ENCODE assay signal across 16 cellular contexts in the genomic region with DNA sequence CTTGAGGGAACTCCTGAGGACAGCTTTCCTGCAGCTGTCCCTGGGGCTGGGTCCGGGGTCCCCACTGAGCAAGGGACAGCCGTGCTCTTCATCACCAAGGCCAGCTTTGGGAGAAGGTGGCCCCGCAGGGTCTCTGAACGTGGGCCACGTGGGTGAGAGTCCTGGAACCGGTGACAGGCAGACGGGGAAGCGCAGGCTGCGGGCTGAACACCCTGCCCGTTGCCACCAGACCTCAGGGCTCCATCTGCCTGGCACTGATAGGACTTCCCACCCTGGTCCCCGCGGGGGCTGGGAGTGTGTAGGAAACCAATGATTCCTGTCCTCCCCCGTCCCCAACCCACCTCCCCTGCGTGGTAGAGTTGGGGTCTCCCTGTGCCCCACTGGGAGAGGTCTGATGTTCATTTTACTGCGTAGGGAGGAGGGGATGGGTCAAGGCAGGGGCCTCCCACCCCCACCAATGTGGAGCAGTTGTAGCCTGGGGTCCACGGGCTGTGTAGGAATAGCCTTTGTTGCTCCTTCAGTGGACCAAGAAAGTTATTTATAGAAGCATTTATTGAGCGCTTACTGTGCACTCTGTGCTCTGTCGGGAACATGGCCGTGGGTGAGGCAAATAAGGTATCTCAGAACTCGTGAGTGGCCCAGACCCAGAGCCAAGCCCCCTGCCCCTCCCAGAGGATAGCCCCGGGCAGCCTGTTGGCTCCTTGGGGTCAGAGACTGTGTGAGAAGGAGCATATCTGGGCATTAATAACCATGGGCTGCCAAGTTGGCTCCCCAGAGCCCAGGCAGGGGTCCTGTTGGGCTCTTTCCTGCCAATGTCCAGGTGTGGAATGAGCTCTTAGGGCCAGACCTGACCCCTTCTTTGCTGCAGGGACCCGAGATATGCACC. TPM values are rescaled to one million over a fixed set of nuclear protein-coding genes. Genes with fewer than 3 reads are reported as not detected.
DNase-seq lines count a peak whose midpoint lies in the region; ATAC-seq, FAIRE-seq and TF ChIP-seq lines count a peak whose summit lies in the region.
"Had no signal": no experiment of that assay in that cellular context is flagged by ENCODE, and none has a peak within 500 bp of the region (broad histone marks: within the 10 kb centered on the region; RNA-seq: fewer than 3 reads in every experiment).

No MANE protein-coding gene starts in this region.

- ATAC-seq in GM12878 (peak; percentile 25), HG03439 (IDR thresholded peaks at IDR 0.05; ENCODE audit: unreplicated experiment) (no peak)

- TF ChIP-seq RAD21 in Ishikawa (IDR thresholded peaks at IDR 0.05; ENCODE audit: low read depth) (no peak), GM12878 (IDR thresholded peaks at IDR 0.05; ENCODE audit: insufficient read depth, low read depth, low read length) (no peak)

- H3K4me1 ChIP-seq in GM12878 (ENCODE audit: control insufficient read depth, insufficient read depth, low read length): no peaks in the 10 kb centered on the region
- peaks cover 63 to 77% of the 10 kb centered on the region in 2 donors for H3K4me1 ChIP-seq in kidney (ENCODE audit: control insufficient read depth in 1 of 2, insufficient read depth in 1 of 2, low read depth in 1 of 2, low read length in 2 of 2)
- peaks cover 9% of the 10 kb centered on the region for H3K4me1 ChIP-seq in stomach smooth muscle (ENCODE audit: control insufficient read depth, insufficient read depth, low read length)

- H3K27ac ChIP-seq in GM12878 (ENCODE audit: control insufficient read depth, insufficient read depth): no peak overlapping the region
- peak overlapping the region; percentile 98 to 99 for H3K27ac ChIP-seq in kidney (ENCODE audit: low read depth in 2 of 2, low read length in 2 of 2)
- no peak overlapping the region for H3K27ac ChIP-seq in stomach smooth muscle (ENCODE audit: low read length)

- in situ Hi-C loops in GM12878 (cut with MboI): no loop called here

- no peaks in the 10 kb centered on the region for H3K79me2 ChIP-seq in GM12878 (ENCODE audit: control insufficient read depth, insufficient read depth, low read length)

- SMC1A ChIA-PET in GM12878 (lab: Charles Lee; ENCODE audit: uncharacterized antibody, unreplicated experiment): no interaction called here

- RAD21 ChIA-PET in GM12878 (lab: Charles Lee; ENCODE audit: unreplicated experiment): no interaction called here

- CTCF ChIA-PET in GM12878 (lab: Yijun Ruan, JAX): no interaction called here

- no peak overlapping the region for H3K4me3 ChIP-seq in GM12878
- peak overlapping the region; percentile 88 to 91 for H3K4me3 ChIP-seq in kidney (ENCODE audit: low read length in 2 of 2)
- peak overlapping the region in 1 of 2 donors; percentile 58 for H3K4me3 ChIP-seq in stomach smooth muscle (ENCODE audit: low read length in 2 of 2)
- H3K4me3 ChIP-seq in MG63: no peak overlapping the region

- no TSS peak for BruUV-seq in GM12878 (replicated peaks; lab: Mats Ljungman, UMichigan)

- H3K9ac ChIP-seq in GM12878 (ENCODE audit: control insufficient read depth, insufficient read depth, low read length): no peak overlapping the region
- H3K9ac ChIP-seq in kidney (ENCODE audit: low read length in 2 of 2): peak overlapping the region; percentile 84 to 99
- peak overlapping the region; percentile 13 to 15 for H3K9ac ChIP-seq in stomach smooth muscle (ENCODE audit: low read length in 2 of 2)

- DNase-seq in GM12878 (ENCODE audit: low read depth, low spot score): no peak
- DNase-seq in kidney: no peak
- no peak for DNase-seq in GM19240 (ENCODE audit: insufficient read length, low spot score)
- DNase-seq in MG63: no peak
- no peak for DNase-seq in iPS-NIHi7 (ENCODE audit: extremely low spot score)
- DNase-seq: activated CD8-positive, alpha-beta memory T cell treated with anti-CD3 and anti-CD28 coated beads for 24 hours; COR-L47; H7; Kasumi-1; NCI-H2029 treated with DMSO at 0.1 percent for 48 hours had no signal

- no peaks in the 10 kb centered on the region for H3K9me3 ChIP-seq in GM12878 (replicated peaks; ENCODE audit: control insufficient read depth, insufficient read depth, low read length)
- no peaks in the 10 kb centered on the region for H3K9me3 ChIP-seq in kidney (ENCODE audit: control insufficient read depth in 1 of 2, low read length in 2 of 2)
- H3K9me3 ChIP-seq in stomach smooth muscle (ENCODE audit: control insufficient read depth in 2 of 2, low read length in 2 of 2): no peaks in the 10 kb centered on the region
- H3K9me3 ChIP-seq in MG63: no peaks in the 10 kb centered on the region
- H3K9me3 ChIP-seq: adrenal gland had no signal

- TF ChIP-seq CTCF in GM12878 (IDR thresholded peaks at IDR 0.05 in 2 of 3, conservative IDR thresholded peaks at IDR 0.05 in 1 of 3; ENCODE audit: control insufficient read depth in 2 of 3, extremely low read depth in 1 of 3, insufficient read depth in 1 of 3, low read depth in 3 of 3, low read length in 3 of 3) (no peak), kidney (IDR thresholded peaks at IDR 0.05; ENCODE audit: borderline replicate concordance, extremely low read depth, insufficient read depth) (no peak)

- no peak for TF ChIP-seq EP300 in Ishikawa (IDR thresholded peaks at IDR 0.05; ENCODE audit: borderline replicate concordance)
- no peak for TF ChIP-seq EP300 in GM12878 (IDR thresholded peaks at IDR 0.05; ENCODE audit: borderline replicate concordance in 1 of 2, control insufficient read depth in 1 of 2, low read depth in 2 of 2, low read length in 2 of 2)

- TF ChIP-seq POLR2A in GM12878 (IDR thresholded peaks at IDR 0.05; ENCODE audit: low read depth, low read length): no peak

- H3K36me3 ChIP-seq in GM12878 (ENCODE audit: control insufficient read depth in 2 of 2, insufficient read depth in 2 of 2, low read length in 1 of 2) (no peaks in the 10 kb centered on the region), kidney (ENCODE audit: control insufficient read depth in 1 of 2, insufficient read depth in 2 of 2, low read length in 2 of 2) (no peaks in the 10 kb centered on the region), stomach smooth muscle (ENCODE audit: control insufficient read depth in 2 of 2, insufficient read depth in 2 of 2, low read length in 2 of 2) (no peaks in the 10 kb centered on the region), MG63 (no peaks in the 10 kb centered on the region)
- H3K36me3 ChIP-seq: adrenal gland had no signal

- POLR2A ChIA-PET in GM12878 (lab: Charles Lee): no interaction called here

- 5% methylated on average over 22 of the region's 22 CpGs for WGBS in GM12878 (ENCODE audit: insufficient coverage, insufficient replicate concordance, low lambda C conversion rate, missing lambda C conversion rate)

- no peak for FAIRE-seq in GM12878 (lab: Jason Lieb, UNC)
- FAIRE-seq in kidney (lab: Jason Lieb, UNC): no peak
- FAIRE-seq: endometrium had no signal

- intact Hi-C loops in GM12878 (cut with micrococcal nuclease; ENCODE audit: unreplicated experiment): no loop called here
- intact Hi-C loops in kidney (cut with DNase I): no loop called here

- H3K27me3 ChIP-seq in GM12878 (replicated peaks in 1 of 2; ENCODE audit: control insufficient read depth in 2 of 2, insufficient read depth in 2 of 2, low read length in 1 of 2) (peaks cover 0 to 3% of the 10 kb centered on the region in 2 experiments; a peak in 3 of 4 replicates), stomach smooth muscle (ENCODE audit: control insufficient read depth in 1 of 2, insufficient read depth in 2 of 2, low read length in 2 of 2) (peaks cover 20 to 24% of the 10 kb centered on the region in 2 donors), MG63 (no peaks in the 10 kb centered on the region)
- H3K27me3 ChIP-seq: adrenal gland had no signal

- H2AFZ ChIP-seq in GM12878 (ENCODE audit: control insufficient read depth, low read depth, low read length): no peak overlapping the region

- no peaks in the 10 kb centered on the region for H4K20me1 ChIP-seq in GM12878 (ENCODE audit: control insufficient read depth, insufficient read depth)

- no peak overlapping the region for H3K4me2 ChIP-seq in GM12878 (ENCODE audit: control insufficient read depth, insufficient read depth)

RNA-seq across cellular contexts. Expression of gene ADGRG1, which starts 1.3 kb away (rescaled TPM):
- 1.2 TPM in 1 of 2 replicates, not detected in the other for total RNA-seq in GM12878 (2013; cell fraction: nucleolus; rRNA removed)
- total RNA-seq in GM12878 (2014; rRNA removed): 0.16 and 0.56 TPM in 2 replicates
- 0.32 and 0.72 TPM in 2 replicates for total RNA-seq in GM12878 (2014; rRNA removed; fragmentation: Illumina TruSeq; extraction: Trizol)
- total RNA-seq in GM12878 (2021): 1.8 and 2.0 TPM in 2 replicates
- polyA plus RNA-seq in GM12878 (2011; ENCODE audit: low read depth): 0.55 TPM
- polyA plus RNA-seq in GM12878 (2011; rRNA removed): 0.07 and 0.17 TPM in 2 replicates
- polyA plus RNA-seq in GM12878 (2011; cell fraction: cytosol; rRNA removed): 0.15 TPM in 2 replicates
- 0.47 and 1.1 TPM in 2 replicates for polyA plus RNA-seq in GM12878 (2011; cell fraction: nucleus; rRNA removed)
- polyA plus RNA-seq in GM12878 (2012): 1.6 TPM in 2 replicates
- polyA plus RNA-seq in GM12878 (2014; fragmentation: Illumina TruSeq; extraction: Trizol): 0.54 and 1.7 TPM in 2 replicates
- polyA plus RNA-seq in GM12878 (2014; fragmentation: Nextera tagmentation; extraction: Ambion mirVana): under 1 TPM; 0.16 to 0.23 TPM
- polyA plus RNA-seq in GM12878 (2014; rRNA removed): 1.6 and 3.9 TPM in 2 replicates
- 1 to 10 TPM in 1 of 2 experiments, under 1 TPM in 1; 0.79 to 1.8 TPM for polyA plus RNA-seq in GM12878 (2016; fragmentation: Nextera tagmentation; extraction: Ambion mirVana)
- 0.44 and 0.72 TPM in 2 replicates for polyA minus RNA-seq in GM12878 (2011; rRNA and poly(A)+ RNA removed)
- 0.83 TPM in 1 of 2 replicates, not detected in the other for polyA minus RNA-seq in GM12878 (2011; cell fraction: cytosol; rRNA and poly(A)+ RNA removed)
- polyA minus RNA-seq in GM12878 (2011; cell fraction: nucleus; rRNA and poly(A)+ RNA removed): 0.10 TPM in 1 of 2 replicates, not detected in the other
- total RNA-seq in kidney: 351 TPM
- polyA plus RNA-seq in kidney (ENCODE audit: insufficient read depth, low read depth, low replicate concordance): 188 TPM
- total RNA-seq in MG63 (2014; rRNA removed; shearing (Covaris generic); ENCODE audit: low replicate concordance): 1.4 and 1.6 TPM in 2 replicates

RNA-seq across cellular contexts. Expression of gene ADGRG3, which starts 38.3 kb away (rescaled TPM):
- not detected in 2 replicates for total RNA-seq in GM12878 (2013; cell fraction: nucleolus; rRNA removed)
- total RNA-seq in GM12878 (2014; rRNA removed): not detected in 2 replicates
- not detected in 2 replicates for total RNA-seq in GM12878 (2014; rRNA removed; fragmentation: Illumina TruSeq; extraction: Trizol)
- not detected in 2 replicates for total RNA-seq in GM12878 (2021)
- not detected for polyA plus RNA-seq in GM12878 (2011; ENCODE audit: low read depth)
- polyA plus RNA-seq in GM12878 (2011; rRNA removed): 0.11 TPM in 1 of 2 replicates, not detected in the other
- polyA plus RNA-seq in GM12878 (2011; cell fraction: cytosol; rRNA removed): 0.06 and 0.07 TPM in 2 replicates
- polyA plus RNA-seq in GM12878 (2011; cell fraction: nucleus; rRNA removed): 0.13 and 0.28 TPM in 2 replicates
- polyA plus RNA-seq in GM12878 (2012): not detected in 2 replicates
- not detected in 2 replicates for polyA plus RNA-seq in GM12878 (2014; fragmentation: Illumina TruSeq; extraction: Trizol)
- under 1 TPM in 1 of 2 experiments, not detected in 1; 0.10 TPM for polyA plus RNA-seq in GM12878 (2014; fragmentation: Nextera tagmentation; extraction: Ambion mirVana)
- polyA plus RNA-seq in GM12878 (2014; rRNA removed): 0.10 TPM in 1 of 2 replicates, not detected in the other
- polyA plus RNA-seq in GM12878 (2016; fragmentation: Nextera tagmentation; extraction: Ambion mirVana): not detected
- 0.15 TPM in 1 of 2 replicates, not detected in the other for polyA minus RNA-seq in GM12878 (2011; rRNA and poly(A)+ RNA removed)
- polyA minus RNA-seq in GM12878 (2011; cell fraction: cytosol; rRNA and poly(A)+ RNA removed): not detected in 2 replicates
- polyA minus RNA-seq in GM12878 (2011; cell fraction: nucleus; rRNA and poly(A)+ RNA removed): not detected in 2 replicates
- 1.8 TPM for total RNA-seq in kidney
- polyA plus RNA-seq in kidney (ENCODE audit: insufficient read depth, low read depth, low replicate concordance): 0.17 TPM
- not detected in 2 replicates for total RNA-seq in MG63 (2014; rRNA removed; shearing (Covaris generic); ENCODE audit: low replicate concordance)
- total RNA-seq: T-helper 2 cell treated with Interferon-gamma antibody and Interleukin-4, amounts not matched to agents 100 ng/mL and 5 ng/mL, for 36 hours had no signal

Comparison
In these comparisons a context has a peak if more than half of its experiments do, and no peak if none do; other contexts are left out.
1. H3K27ac ChIP-seq: peak in kidney (2 of 2); none in GM12878 (single experiment) and stomach smooth muscle (single experiment).
2. H3K4me3 ChIP-seq: peak in kidney (2 of 2); none in GM12878 (single experiment) and MG63 (single experiment).
3. RNA of gene ADGRG1, which starts 1.3 kb away (total RNA-seq): 351 TPM in kidney (single experiment); 1.4 to 1.6 TPM in MG63 and 0.16 to 2.0 TPM in GM12878; every median in the first group is over 100 times any median in the second.